ENCODE assay signal across 11 cellular contexts in genomic region chr5:124867064-124867707, GRCh38.
DNase-seq lines count a peak whose midpoint lies in the region; ATAC-seq and TF ChIP-seq lines count a peak whose summit lies in the region.
"Had no signal": no experiment of that assay in that cellular context is flagged by ENCODE, and none has a peak within 500 bp of the region (broad histone marks: within the 10 kb centered on the region; RNA-seq: fewer than 3 reads in every experiment).

No MANE protein-coding gene starts in this region.

- H4K20me1 ChIP-seq in PC-9 (ENCODE audit: insufficient read depth) = no peaks in the 10 kb centered on the region

- in situ Hi-C loops in astrocyte of the spinal cord (cut with HindIII; ENCODE audit: low sequenced_read_pairs) = no loop called here

- H3F3A ChIP-seq in PC-9 (ENCODE audit: insufficient read depth, low read depth) = no peaks in the 10 kb centered on the region

- peaks cover 10 to 48% of the 10 kb centered on the region in 2 donors for H3K4me1 ChIP-seq in left lung
- H3K4me1 ChIP-seq in upper lobe of left lung = peaks cover 30 to 54% (median 40%) of the 10 kb centered on the region in 4 donors
- H3K4me1 ChIP-seq in PC-9 (replicated peaks; ENCODE audit: insufficient read depth) = no peaks in the 10 kb centered on the region
- H3K4me1 ChIP-seq in thyroid gland = no peaks in the 10 kb centered on the region

- H3K27ac ChIP-seq in left lung (peak overlapping the region; percentile 68 to 69), upper lobe of left lung (peak overlapping the region in 3 of 4 donors; percentile 38 to 69 (median 45)), PC-9 (no peak overlapping the region), thyroid gland (no peak overlapping the region)

- TF ChIP-seq POLR2A in upper lobe of left lung (IDR thresholded peaks at IDR 0.05) (no peak), thyroid gland (IDR thresholded peaks at IDR 0.05) (no peak)

- CTCF ChIA-PET in PC-9 (lab: Charles Lee) = no interaction called here

- no peak overlapping the region for H3K4me3 ChIP-seq in astrocyte of the spinal cord (ENCODE audit: low read depth, low read length)
- H3K4me3 ChIP-seq in left lung = no peak overlapping the region
- H3K4me3 ChIP-seq in upper lobe of left lung = no peak overlapping the region
- no peak overlapping the region for H3K4me3 ChIP-seq in PC-9
- H3K4me3 ChIP-seq in thyroid gland (replicated peaks in 1 of 3) = no peak overlapping the region

- no peak overlapping the region for H3K4me2 ChIP-seq in PC-9

- intact Hi-C loops in left lung (cut with DNase I) = no loop called here
- intact Hi-C loops in PC-9 (cut with micrococcal nuclease; ENCODE audit: unreplicated experiment) = no loop called here
- intact Hi-C loops in thyroid gland (cut with DNase I) = no loop called here

- POLR2A ChIA-PET in PC-9 (lab: Charles Lee; ENCODE audit: unreplicated experiment) = no interaction called here

- TF ChIP-seq EP300 in upper lobe of left lung (IDR thresholded peaks at IDR 0.05) = no peak

- no peaks in the 10 kb centered on the region for H3K27me3 ChIP-seq in left lung
- no peaks in the 10 kb centered on the region for H3K27me3 ChIP-seq in upper lobe of left lung
- no peaks in the 10 kb centered on the region for H3K27me3 ChIP-seq in PC-9 (ENCODE audit: insufficient read depth, low read depth)
- no peaks in the 10 kb centered on the region for H3K27me3 ChIP-seq in thyroid gland

- H3K36me3 ChIP-seq in left lung (no peaks in the 10 kb centered on the region), upper lobe of left lung (no peaks in the 10 kb centered on the region), PC-9 (ENCODE audit: low read depth) (no peaks in the 10 kb centered on the region), thyroid gland (no peaks in the 10 kb centered on the region)

- no peaks in the 10 kb centered on the region for H3K79me2 ChIP-seq in PC-9 (ENCODE audit: low read depth)

- H3K9me3 ChIP-seq in left lung (no peaks in the 10 kb centered on the region), upper lobe of left lung (no peaks in the 10 kb centered on the region), PC-9 (ENCODE audit: insufficient read depth, low read depth) (no peaks in the 10 kb centered on the region), thyroid gland (no peaks in the 10 kb centered on the region)

- 52 to 71% methylated on average over 7 of the region's 7 CpGs for WGBS in upper lobe of left lung, 2 donors
- 90 to 93% methylated on average over 7 of the region's 7 CpGs for WGBS in thyroid gland, 2 donors

- DNase-seq in HS-27A (ENCODE audit: low read depth) = peak; percentile 52
- DNase-seq in astrocyte of the spinal cord (ENCODE audit: low read depth, low spot score) = peak; percentile 81
- DNase-seq in left lung = no peak
- DNase-seq in upper lobe of left lung = no peak
- no peak for DNase-seq in PC-9
- no peak for DNase-seq in thyroid gland
- DNase-seq: activated effector memory CD4-positive, alpha-beta T cell treated with Interleukin-2 at 50 U/mL for 16 hours; effector CD8-positive, alpha-beta T cell; naive thymus-derived CD8-positive, alpha-beta T cell; stimulated activated CD4-positive, alpha-beta T cell treated with anti-CD3 and anti-CD28 coated beads, Interleukin-2, amount 100 ng/mL, for 48 hours had no signal

- H2AFZ ChIP-seq in PC-9 = no peak overlapping the region

- H3K9me2 ChIP-seq in PC-9 (ENCODE audit: insufficient read depth) = no peaks in the 10 kb centered on the region

- BruUV-seq in PC-9 (replicated peaks; lab: Mats Ljungman, UMichigan) = no TSS peak

- ATAC-seq in left lung (no peak), upper lobe of left lung (ENCODE audit: low FRiP score in 2 of 2) (no peak), GM21381 (IDR thresholded peaks at IDR 0.05; ENCODE audit: unreplicated experiment) (no peak)
- ATAC-seq: naive thymus-derived CD8-positive, alpha-beta T cell had no signal

- no peak for TF ChIP-seq CTCF in astrocyte of the spinal cord (IDR thresholded peaks at IDR 0.05; ENCODE audit: low read depth, low read length)
- no peak for TF ChIP-seq CTCF in left lung (IDR thresholded peaks at IDR 0.05)
- TF ChIP-seq CTCF in upper lobe of left lung (IDR thresholded peaks at IDR 0.05) = no peak
- no peak for TF ChIP-seq CTCF in PC-9 (conservative IDR thresholded peaks at IDR 0.05)
- no peak for TF ChIP-seq CTCF in thyroid gland (IDR thresholded peaks at IDR 0.05)

Comparison
In these comparisons a context has a peak if more than half of its experiments do, and no peak if none do; other contexts are left out.
1. DNase-seq: peak in HS-27A (single experiment) and astrocyte of the spinal cord (single experiment); none in left lung (0 of 2), upper lobe of left lung (0 of 2), PC-9 (0 of 2) and thyroid gland (0 of 2).
2. H3K27ac ChIP-seq: peak in left lung (2 of 2) and upper lobe of left lung (3 of 4); none in PC-9 (single experiment) and thyroid gland (0 of 3).